8 cellular contexts compared by ENCODE assay signal in genomic region chr11:62552931-62553838, GRCh38. TPM values are rescaled to one million over a fixed set of nuclear protein-coding genes. Genes with fewer than 3 reads are reported as not detected.
A peak's percentile ranks its signal among the peaks of the same experiment; 100 is the strongest.
DNase-seq lines count a peak whose midpoint lies in the region; ATAC-seq and TF ChIP-seq lines count a peak whose summit lies in the region.

No MANE protein-coding gene starts in this region.

- peaks cover 90% of the 10 kb centered on the region for H3K4me1 ChIP-seq in body of pancreas
- H3K4me1 ChIP-seq in iPS-20b (ENCODE audit: insufficient read depth, low read length): peaks cover 43% of the 10 kb centered on the region
- peaks cover 73 to 90% (median 83%) of the 10 kb centered on the region in 3 donors for H3K4me1 ChIP-seq in skeletal muscle tissue (ENCODE audit: control insufficient read depth in 3 of 3, insufficient read depth in 3 of 3, low read length in 3 of 3)

- H3K9ac ChIP-seq in iPS-20b (ENCODE audit: low read depth, low read length) (peak overlapping the region; percentile 64; the same call in 1 of the 2 replicates), skeletal muscle tissue (ENCODE audit: low read depth in 1 of 3, low read length in 3 of 3) (peak overlapping the region; percentile 66 to 95 (median 88))

- peak; percentile 53 for DNase-seq in activated naive CD4-positive, alpha-beta T cell treated with Interleukin-2 at 50 U/mL for 16 hours
- no peak for DNase-seq in activated naive CD4-positive, alpha-beta T cell treated with anti-CD3 and anti-CD28 coated beads, Interleukin-2, amount 50 U/mL, for 16 hours
- DNase-seq in body of pancreas (peak; percentile 79 to 94 (median 84)), globus pallidus (ENCODE audit: low spot score) (no peak), NCI-H1092 (lab: John Stamatoyannopoulos, UW) (no peak)

- H3K4me3 ChIP-seq in body of pancreas: no peak overlapping the region
- peak overlapping the region; percentile 49 for H3K4me3 ChIP-seq in iPS-20b (ENCODE audit: low read length)
- H3K4me3 ChIP-seq in skeletal muscle tissue (ENCODE audit: low read length in 3 of 3): peak overlapping the region; percentile 30 to 67 (median 52)

- intact Hi-C loops in body of pancreas (cut with DNase I): no loop called here

- H3K36me3 ChIP-seq in body of pancreas (replicated peaks in 1 of 2; ENCODE audit: insufficient read depth in 1 of 2, low read depth in 2 of 2) (no peaks in the 10 kb centered on the region), iPS-20b (ENCODE audit: insufficient read depth, low read depth, low read length) (peaks cover 16% of the 10 kb centered on the region), skeletal muscle tissue (ENCODE audit: control insufficient read depth in 3 of 3, insufficient read depth in 3 of 3, low read length in 3 of 3) (peaks cover 0 to 6% (median under 1%) of the 10 kb centered on the region in 3 donors)

- H3K27ac ChIP-seq in body of pancreas (peak overlapping the region; percentile 76 to 88 (median 83)), iPS-20b (ENCODE audit: low read length) (peak overlapping the region; percentile 65), skeletal muscle tissue (ENCODE audit: low read depth, low read length) (peak overlapping the region; percentile 95)

- TF ChIP-seq POLR2A in body of pancreas (IDR thresholded peaks at IDR 0.05): peak; percentile 51 to 76 (median 53)

- H3K27me3 ChIP-seq in body of pancreas (no peaks in the 10 kb centered on the region), iPS-20b (ENCODE audit: insufficient read depth, low read length) (peaks cover 23% of the 10 kb centered on the region), skeletal muscle tissue (ENCODE audit: control insufficient read depth in 3 of 3, insufficient read depth in 3 of 3, low read length in 3 of 3) (no peaks in the 10 kb centered on the region)

- no peaks in the 10 kb centered on the region for H3K9me3 ChIP-seq in body of pancreas
- H3K9me3 ChIP-seq in iPS-20b (ENCODE audit: insufficient read depth, low read depth, low read length): no peaks in the 10 kb centered on the region
- no peaks in the 10 kb centered on the region for H3K9me3 ChIP-seq in skeletal muscle tissue (ENCODE audit: control insufficient read depth in 3 of 3, low read length in 3 of 3)

- no peak for TF ChIP-seq CTCF in body of pancreas (IDR thresholded peaks at IDR 0.05)

- WGBS in body of pancreas, 2 donors: 24 to 34% methylated on average over 16 of the region's 16 CpGs

- peak; percentile 85 for ATAC-seq in SK-N-SH treated with all-trans-retinoic acid at 6 μM for 48 hours
- ATAC-seq in body of pancreas: peak; percentile 83

TF ChIP-seq in SK-N-SH treated with all-trans-retinoic acid at 6 μM for 48 hours, 23 proteins besides CTCF, POLR2A, EP300 and RAD21:
- TF ChIP-seq ZNF8 (CRISPR knock-in tag; IDR thresholded peaks at IDR 0.05) (no peak), SNAI2 (CRISPR knock-in tag; IDR thresholded peaks at IDR 0.05) (0 out of 2 replicates have a peak, but pooled peaks have one; percentile 38), ZC3H10 (CRISPR knock-in tag; IDR thresholded peaks at IDR 0.05) (no peak)

RNA-seq across cellular contexts. Expression of gene AHNAK, which starts 6.6 kb away (rescaled TPM):
- total RNA-seq in body of pancreas (100 to 1,000 TPM; 168 to 241 TPM), skeletal muscle tissue (432 TPM)

RNA-seq across cellular contexts. Expression of gene EEF1G, which starts 20.5 kb away (rescaled TPM):
- 1,000 to 10,000 TPM in 1 of 2 donors, 100 to 1,000 TPM in 1; 893 to 1,161 TPM for total RNA-seq in body of pancreas
- 2,520 TPM for total RNA-seq in skeletal muscle tissue

RNA-seq across cellular contexts. Expression of gene TUT1, which starts 38.1 kb away (rescaled TPM):
- 10 to 100 TPM; 10.1 to 11.2 TPM for total RNA-seq in body of pancreas
- 4.2 TPM for total RNA-seq in skeletal muscle tissue

RNA-seq across cellular contexts. Expression of gene MTA2, which starts 48.5 kb away (rescaled TPM):
- 10 to 100 TPM; 26.2 to 29.3 TPM for total RNA-seq in body of pancreas
- total RNA-seq in skeletal muscle tissue: 63.7 TPM

RNA-seq across cellular contexts. Expression of gene EML3, which starts 59.4 kb away (rescaled TPM):
- total RNA-seq in body of pancreas (10 to 100 TPM; 31.4 to 69.9 TPM), skeletal muscle tissue (7.3 TPM)

Comparison
In these comparisons a context has a peak if more than half of its experiments do, and no peak if none do; other contexts are left out.
1. DNase-seq: peak in activated naive CD4-positive, alpha-beta T cell treated with Interleukin-2 at 50 U/mL for 16 hours (single experiment) and body of pancreas (4 of 4); none in activated naive CD4-positive, alpha-beta T cell treated with anti-CD3 and anti-CD28 coated beads, Interleukin-2, amount 50 U/mL, for 16 hours (single experiment), globus pallidus (single experiment) and NCI-H1092 (single experiment).
2. H3K4me3 ChIP-seq: peak in iPS-20b (single experiment) and skeletal muscle tissue (3 of 3); none in body of pancreas (0 of 2).
3. Peak in every context shown above with its lines, with median percentiles within 50 percentile points of each other: H3K27ac ChIP-seq.